In genomic region chr9:127813739-127814226, GRCh38 we compare ENCODE assay signal across 32 cellular contexts. TPM values are rescaled to one million over a fixed set of nuclear protein-coding genes. Genes with fewer than 3 reads are reported as not detected.
A peak's percentile ranks its signal among the peaks of the same experiment; 100 is the strongest.
DNase-seq lines count a peak whose midpoint lies in the region; ATAC-seq and TF ChIP-seq lines count a peak whose summit lies in the region.
"Had no signal": no experiment of that assay in that cellular context is flagged by ENCODE, and none has a peak within 500 bp of the region (broad histone marks: within the 10 kb centered on the region; RNA-seq: fewer than 3 reads in every experiment).

No MANE protein-coding gene starts in this region.

- no peaks in the 10 kb centered on the region for H3K9me3 Mint-ChIP-seq in neural crest cell
- H3K9me3 Mint-ChIP-seq: activated CD4-positive, alpha-beta memory T cell treated with anti-CD3 and anti-CD28 coated beads, Interleukin-2, amount 10 ng/mL, durations not matched to agents 7 days and 5 days; activated naive CD4-positive, alpha-beta T cell treated with anti-CD3 and anti-CD28 coated beads, Interleukin-2, amount 50 U/mL, for 24 hours; activated T-helper 17 cell treated with anti-CD3 and anti-CD28 coated beads, Interleukin-2, amount 50 U/mL, for 72 hours; CD8-positive, alpha-beta memory T cell; nephron progenitor cell; stimulated activated naive CD8-positive, alpha-beta T cell treated with anti-CD3 and anti-CD28 coated beads, Interleukin-15, Interleukin-2, amounts not matched to agents 100 ng/mL and 50 ng/mL, for 24 hours had no signal

- 56 to 67% methylated on average over 9 of the region's 9 CpGs for WGBS in heart right ventricle, 2 donors

- peaks cover 12% of the 10 kb centered on the region for H3K4me1 Mint-ChIP-seq in neural crest cell
- H3K4me1 Mint-ChIP-seq: activated CD4-positive, alpha-beta memory T cell treated with anti-CD3 and anti-CD28 coated beads, Interleukin-2, amount 10 ng/mL, durations not matched to agents 7 days and 5 days; activated naive CD4-positive, alpha-beta T cell treated with anti-CD3 and anti-CD28 coated beads, Interleukin-2, amount 50 U/mL, for 24 hours; activated T-helper 17 cell treated with anti-CD3 and anti-CD28 coated beads, Interleukin-2, amount 50 U/mL, for 72 hours; CD8-positive, alpha-beta memory T cell; T-helper 17 cell had no signal

- TF ChIP-seq CTCF in heart right ventricle (IDR thresholded peaks at IDR 0.05) (no peak), neural crest cell (conservative IDR thresholded peaks at IDR 0.05) (no peak), upper lobe of right lung (IDR thresholded peaks at IDR 0.05) (no peak)

- H3K4me3 Mint-ChIP-seq in neural crest cell, result peak overlapping the region; percentile 56
- H3K4me3 Mint-ChIP-seq: activated CD4-positive, alpha-beta memory T cell treated with anti-CD3 and anti-CD28 coated beads, Interleukin-2, amount 10 ng/mL, durations not matched to agents 7 days and 5 days; activated naive CD4-positive, alpha-beta T cell treated with anti-CD3 and anti-CD28 coated beads, Interleukin-2, amount 50 U/mL, for 24 hours; activated T-helper 17 cell treated with anti-CD3 and anti-CD28 coated beads, Interleukin-2, amount 50 U/mL, for 72 hours; CD8-positive, alpha-beta memory T cell; nephron progenitor cell; stimulated activated naive CD8-positive, alpha-beta T cell treated with anti-CD3 and anti-CD28 coated beads, Interleukin-15, Interleukin-2, amounts not matched to agents 100 ng/mL and 50 ng/mL, for 24 hours; T-helper 17 cell had no signal

- no peaks in the 10 kb centered on the region for H3K9me3 ChIP-seq in heart right ventricle
- no peaks in the 10 kb centered on the region for H3K9me3 ChIP-seq in upper lobe of right lung
- H3K9me3 ChIP-seq: A549, sigmoid colon, thyroid gland had no signal

- H3K27me3 ChIP-seq in heart right ventricle (no peaks in the 10 kb centered on the region), upper lobe of right lung (no peaks in the 10 kb centered on the region)
- H3K27me3 ChIP-seq: cardiac muscle cell, sigmoid colon, thyroid gland had no signal

- H3K36me3 ChIP-seq in heart right ventricle, result peaks cover 0 to 97% (median 67%) of the 10 kb centered on the region in 9 donors
- peaks cover 91% of the 10 kb centered on the region for H3K36me3 ChIP-seq in upper lobe of right lung

- H3K4me3 ChIP-seq in heart right ventricle, result no peak overlapping the region
- no peak overlapping the region for H3K4me3 ChIP-seq in upper lobe of right lung
- H3K4me3 ChIP-seq: A549, cardiac muscle cell, K562, sigmoid colon, thyroid gland had no signal

- ATAC-seq in heart right ventricle (peak in 7 of 8 donors; percentile 5 to 50 (median 20)), upper lobe of right lung (peak; percentile 5), GM21390 (IDR thresholded peaks at IDR 0.05; ENCODE audit: unreplicated experiment) (no peak)
- ATAC-seq: A549; activated T-helper 17 cell treated with anti-CD3 and anti-CD28 coated beads, Interleukin-2, amount 50 U/mL, for 72 hours; K562; T-helper 17 cell had no signal

- peak in 1 of 2 donors; percentile 55 for DNase-seq in heart right ventricle
- no peak for DNase-seq in cardiac septum (ENCODE audit: low spot score)
- DNase-seq in ecto neural progenitor cell (ENCODE audit: low spot score), result peak; percentile 46
- DNase-seq in neural crest cell (ENCODE audit: low read depth, low spot score), result peak; percentile 47
- DNase-seq in upper lobe of right lung, result no peak
- DNase-seq in activated T-cell treated with anti-CD3 and anti-CD28 coated beads for 4 hours, result no peak
- DNase-seq in DMS53 treated with DMSO at 0.1 percent for 48 hours (lab: John Stamatoyannopoulos, UW; ENCODE audit: unreplicated experiment), result no peak
- DNase-seq: activated CD4-positive, alpha-beta memory T cell treated with anti-CD3 and anti-CD28 coated beads, Interleukin-2, amount 10 ng/mL, durations not matched to agents 7 days and 5 days; activated CD4-positive, CD25-positive, alpha-beta regulatory T cell treated with anti-CD3 and anti-CD28 coated beads, Interleukin-2, amount 50 U/mL, for 72 hours; activated CD8-positive, alpha-beta memory T cell treated with anti-CD3 and anti-CD28 coated beads, Interleukin-2, amount 50 U/mL, for 48 hours; anterior cingulate cortex; CD8-positive, alpha-beta memory T cell; cortex of kidney; DMS153; NCI-H1105 treated with DMSO at 0.1 percent for 48 hours; NCI-H1930; NCI-H526; nephron progenitor cell; posterior cingulate gyrus; sigmoid colon; stimulated activated CD4-positive, alpha-beta T cell treated with anti-CD3 and anti-CD28 coated beads, Interleukin-15, amount 100 ng/mL, for 24 hours; T-helper 17 cell; thyroid gland had no signal

- H3K27me3 Mint-ChIP-seq in neural crest cell (ENCODE audit: low read depth), result no peaks in the 10 kb centered on the region
- H3K27me3 Mint-ChIP-seq: activated CD4-positive, alpha-beta memory T cell treated with anti-CD3 and anti-CD28 coated beads, Interleukin-2, amount 10 ng/mL, durations not matched to agents 7 days and 5 days; activated naive CD4-positive, alpha-beta T cell treated with anti-CD3 and anti-CD28 coated beads, Interleukin-2, amount 50 U/mL, for 24 hours; activated T-helper 17 cell treated with anti-CD3 and anti-CD28 coated beads, Interleukin-2, amount 50 U/mL, for 72 hours; stimulated activated naive CD8-positive, alpha-beta T cell treated with anti-CD3 and anti-CD28 coated beads, Interleukin-15, Interleukin-2, amounts not matched to agents 100 ng/mL and 50 ng/mL, for 24 hours; T-helper 17 cell had no signal

- intact Hi-C loops in heart right ventricle (cut with DNase I), result loop anchor here in 1 of 10 donors (5.0 kb wide), 1 partner anchor 59 kb away; no protein-coding TSS in a partner anchor
- intact Hi-C loops in cardiac septum (cut with DNase I), result no loop called here
- intact Hi-C loops in upper lobe of right lung (cut with DNase I), result no loop called here

- H3K27ac Mint-ChIP-seq in neural crest cell (ENCODE audit: unreplicated experiment), result no peak overlapping the region
- H3K27ac Mint-ChIP-seq: activated CD4-positive, alpha-beta memory T cell treated with anti-CD3 and anti-CD28 coated beads, Interleukin-2, amount 10 ng/mL, durations not matched to agents 7 days and 5 days; activated naive CD4-positive, alpha-beta T cell treated with anti-CD3 and anti-CD28 coated beads, Interleukin-2, amount 50 U/mL, for 24 hours; activated T-helper 17 cell treated with anti-CD3 and anti-CD28 coated beads, Interleukin-2, amount 50 U/mL, for 72 hours; stimulated activated naive CD8-positive, alpha-beta T cell treated with anti-CD3 and anti-CD28 coated beads, Interleukin-15, Interleukin-2, amounts not matched to agents 100 ng/mL and 50 ng/mL, for 24 hours; T-helper 17 cell had no signal

- peaks cover 0 to 54% (median 10%) of the 10 kb centered on the region in 9 donors for H3K4me1 ChIP-seq in heart right ventricle
- H3K4me1 ChIP-seq in upper lobe of right lung, result no peaks in the 10 kb centered on the region
- H3K4me1 ChIP-seq: thyroid gland had no signal

- no peaks in the 10 kb centered on the region for H3K36me3 Mint-ChIP-seq in neural crest cell (ENCODE audit: low read depth)
- H3K36me3 Mint-ChIP-seq: activated naive CD4-positive, alpha-beta T cell treated with anti-CD3 and anti-CD28 coated beads, Interleukin-2, amount 50 U/mL, for 24 hours had no signal

- H3K27ac ChIP-seq in heart right ventricle, result peak overlapping the region in 6 of 10 donors; percentile 1 to 66 (median 52)
- H3K27ac ChIP-seq in upper lobe of right lung, result peak overlapping the region; percentile 30
- H3K27ac ChIP-seq: A549, cardiac muscle cell, sigmoid colon had no signal

RNA-seq across cellular contexts. Expression of gene FPGS, which starts 11.1 kb away (rescaled TPM):
- total RNA-seq in heart right ventricle (10 to 100 TPM; 40.2 to 58.5 (median 46.5) TPM), cardiac septum (36.5 TPM), neural crest cell (64.6 and 69.9 TPM in 2 replicates), upper lobe of right lung (68.9 TPM)
- polyA plus RNA-seq in heart right ventricle, result 10 to 100 TPM; 40.7 to 45.5 TPM

RNA-seq across cellular contexts. Expression of gene CDK9, which starts 27.9 kb away (rescaled TPM):
- total RNA-seq in heart right ventricle (10 to 100 TPM; 30.9 to 59.0 (median 44.1) TPM), cardiac septum (48.7 TPM), neural crest cell (77.0 and 84.8 TPM in 2 replicates), upper lobe of right lung (99.1 TPM)
- 10 to 100 TPM; 32.5 to 47.7 TPM for polyA plus RNA-seq in heart right ventricle

RNA-seq across cellular contexts. Expression of gene SH2D3C, which starts 35.3 kb away (rescaled TPM):
- 10 to 100 TPM; 10.9 to 26.0 (median 17.7) TPM for total RNA-seq in heart right ventricle
- 10 to 100 TPM; 30.1 to 36.7 TPM for polyA plus RNA-seq in heart right ventricle
- 16.0 TPM for total RNA-seq in cardiac septum
- total RNA-seq in neural crest cell, result 6.0 and 7.2 TPM in 2 replicates
- total RNA-seq in upper lobe of right lung, result 85.3 TPM
- total RNA-seq: HT-29, M059J had no signal

RNA-seq across cellular contexts. Expression of gene ENG, which starts 40.7 kb away (rescaled TPM):
- total RNA-seq in heart right ventricle (100 to 1,000 TPM in 8 of 10 donors, 10 to 100 TPM in 2; 76.8 to 263 (median 137) TPM), cardiac septum (244 TPM), neural crest cell (2.6 and 3.3 TPM in 2 replicates), upper lobe of right lung (322 TPM)
- 100 to 1,000 TPM; 199 to 310 TPM for polyA plus RNA-seq in heart right ventricle

Comparison
In these comparisons a context has a peak if more than half of its experiments do, and no peak if none do; other contexts are left out.
1. DNase-seq: peak in ecto neural progenitor cell (single experiment) and neural crest cell (single experiment); none in cardiac septum (single experiment), upper lobe of right lung (single experiment), activated T-cell treated with anti-CD3 and anti-CD28 coated beads for 4 hours (single experiment) and DMS53 treated with DMSO at 0.1 percent for 48 hours (single experiment).